ENCODE assay signal across 8 cellular contexts in the genomic region with DNA sequence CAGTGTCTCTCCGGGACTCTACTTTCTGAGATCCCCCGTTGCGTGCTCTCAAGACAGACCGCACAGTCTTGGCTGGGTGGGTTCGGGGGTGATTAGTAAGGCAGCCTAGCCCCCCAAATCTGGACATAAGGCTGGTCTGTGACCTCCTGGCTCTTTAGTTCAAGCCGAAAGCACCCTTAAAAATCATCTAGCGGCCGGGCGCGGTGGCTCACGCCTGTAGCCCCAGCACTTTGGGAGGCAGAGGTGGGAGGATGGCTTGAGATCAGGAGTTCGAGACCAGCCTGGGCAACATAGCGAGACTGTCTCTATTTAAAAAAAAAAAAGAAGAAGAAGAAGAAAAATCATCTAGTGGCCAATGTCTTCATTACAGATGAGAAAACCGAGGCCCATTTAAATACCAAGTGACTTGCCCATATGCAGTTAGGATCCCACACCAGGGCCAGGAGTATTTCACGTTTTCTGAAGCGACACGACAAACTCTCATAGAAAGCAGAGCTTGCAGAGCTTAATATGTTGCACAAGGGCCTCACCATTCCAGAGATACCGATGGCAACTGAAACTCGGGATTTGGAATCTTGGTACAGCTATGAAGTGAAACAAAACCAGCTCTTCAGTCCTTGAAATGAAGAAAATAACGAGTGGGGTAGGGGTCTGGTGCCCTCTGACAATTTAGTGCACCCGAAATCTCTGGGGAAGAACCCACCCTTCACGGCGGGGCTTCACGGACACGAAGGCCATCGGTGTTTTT. TPM values are rescaled to one million over a fixed set of nuclear protein-coding genes. Genes with fewer than 3 reads are reported as not detected.
DNase-seq lines count a peak whose midpoint lies in the region; ATAC-seq and TF ChIP-seq lines count a peak whose summit lies in the region.

No MANE protein-coding gene starts in this region.

- H3K9me2 ChIP-seq in GM23248 (ENCODE audit: insufficient read depth), result no peaks in the 10 kb centered on the region

- H3K36me3 Mint-ChIP-seq in neural progenitor cell, result peaks cover 15% of the 10 kb centered on the region

- 30 to 31% methylated on average over 26 of the region's 26 CpGs for WGBS in GM23248 (ENCODE audit: low coverage in 1 of 2, low lambda C conversion rate in 2 of 2, missing lambda C conversion rate in 2 of 2), 2 experiments

- intact Hi-C loops in left colon (cut with DNase I, micrococcal nuclease), result loop anchor here in 1 of 2 donors (5.0 kb wide), 1 partner anchor 33 kb away; no protein-coding TSS in a partner anchor

- TF ChIP-seq CTCF in Peyer's patch (IDR thresholded peaks at IDR 0.05) (peak in 3 of 6 experiments; percentile 26 to 41 (median 33)), neural progenitor cell (IDR thresholded peaks at IDR 0.05) (peak; percentile 4)

- no peaks in the 10 kb centered on the region for H3K27me3 ChIP-seq in GM23248 (replicated peaks; ENCODE audit: insufficient read depth)
- no peaks in the 10 kb centered on the region for H3K27me3 ChIP-seq in Peyer's patch
- H3K27me3 ChIP-seq in endocrine pancreas (ENCODE audit: control insufficient read depth, insufficient read depth, low read length), result no peaks in the 10 kb centered on the region
- H3K27me3 ChIP-seq in neural progenitor cell, result no peaks in the 10 kb centered on the region

- H3K36me3 ChIP-seq in GM23248 (ENCODE audit: low read depth), result no peaks in the 10 kb centered on the region
- no peaks in the 10 kb centered on the region for H3K36me3 ChIP-seq in Peyer's patch
- H3K36me3 ChIP-seq in endocrine pancreas (ENCODE audit: control insufficient read depth, insufficient read depth, low read length), result no peaks in the 10 kb centered on the region
- H3K36me3 ChIP-seq in neural progenitor cell, result peaks cover 3% of the 10 kb centered on the region

- peaks cover 10% of the 10 kb centered on the region for H3K27me3 Mint-ChIP-seq in neural progenitor cell (ENCODE audit: insufficient read depth, low read depth)

- peak overlapping the region; percentile 98 for H3K27ac Mint-ChIP-seq in neural progenitor cell

- H3K4me2 ChIP-seq in GM23248 (ENCODE audit: unreplicated experiment) (peak overlapping the region; percentile 83), neural progenitor cell (peak overlapping the region; percentile 92)

- ATAC-seq in left colon (no peak), HG03139 (IDR thresholded peaks at IDR 0.05; ENCODE audit: unreplicated experiment) (no peak)

- no peaks in the 10 kb centered on the region for H3K9me3 Mint-ChIP-seq in neural progenitor cell

- H3K27ac ChIP-seq in GM23248 (peak overlapping the region; percentile 97), Peyer's patch (peak overlapping the region; percentile 76 to 89 (median 83)), neural progenitor cell (no peak overlapping the region)

- peak; percentile 73 for DNase-seq in GM23248
- DNase-seq in Peyer's patch, result no peak
- peak; percentile 24 for DNase-seq in neural progenitor cell (ENCODE audit: low spot score)
- DNase-seq in left colon, result no peak
- no peak for DNase-seq in SK-N-DZ (ENCODE audit: low spot score)
- no peak for DNase-seq in ecto neural progenitor cell (ENCODE audit: low spot score)

- H3F3A ChIP-seq in GM23248 (ENCODE audit: insufficient read depth), result peaks cover 37% of the 10 kb centered on the region
- peaks cover 38% of the 10 kb centered on the region for H3F3A ChIP-seq in neural progenitor cell (ENCODE audit: low read depth)

- H3K4me3 ChIP-seq in GM23248, result peak overlapping the region; percentile 82
- H3K4me3 ChIP-seq in Peyer's patch, result peak overlapping the region; percentile 69 to 81 (median 76)
- peak overlapping the region; percentile 92 for H3K4me3 ChIP-seq in endocrine pancreas (ENCODE audit: control insufficient read depth, insufficient read depth, low read length)
- peak overlapping the region; percentile 80 for H3K4me3 ChIP-seq in neural progenitor cell

- H3K9ac ChIP-seq in GM23248 (peak overlapping the region; percentile 86), endocrine pancreas (ENCODE audit: control insufficient read depth, insufficient read depth, low read length) (peak overlapping the region; percentile 98), neural progenitor cell (no peak overlapping the region)

- H4K20me1 ChIP-seq in GM23248 (ENCODE audit: insufficient read depth) (no peaks in the 10 kb centered on the region), neural progenitor cell (ENCODE audit: low read depth) (peaks cover 32% of the 10 kb centered on the region)

- H3K4me1 ChIP-seq in GM23248 (ENCODE audit: insufficient read depth) (peaks cover 28% of the 10 kb centered on the region), Peyer's patch (peaks cover 0 to 49% (median 8%) of the 10 kb centered on the region in 4 donors), endocrine pancreas (ENCODE audit: control insufficient read depth, insufficient read depth, low read length) (peaks cover 5% of the 10 kb centered on the region), neural progenitor cell (peaks cover 22% of the 10 kb centered on the region)

- peak overlapping the region; percentile 95 for H3K4me3 Mint-ChIP-seq in neural progenitor cell

- peak overlapping the region; percentile 84 for H2AFZ ChIP-seq in GM23248
- peak overlapping the region; percentile 38 for H2AFZ ChIP-seq in neural progenitor cell (replicated peaks)

- H3K9me3 ChIP-seq in GM23248 (ENCODE audit: low read depth) (no peaks in the 10 kb centered on the region), Peyer's patch (no peaks in the 10 kb centered on the region), endocrine pancreas (ENCODE audit: control insufficient read depth, low read length) (no peaks in the 10 kb centered on the region), neural progenitor cell (ENCODE audit: low read depth) (no peaks in the 10 kb centered on the region)

- TF ChIP-seq POLR2A in Peyer's patch (IDR thresholded peaks at IDR 0.05), result no peak

- H3K79me2 ChIP-seq in GM23248 (ENCODE audit: insufficient read depth) (peaks cover 43% of the 10 kb centered on the region), neural progenitor cell (ENCODE audit: low read depth) (peaks cover 44% of the 10 kb centered on the region)

- in situ Hi-C loops in GM23248 (cut with MboI), result no loop called here

- H3K4me1 Mint-ChIP-seq in neural progenitor cell, result peaks cover 53% of the 10 kb centered on the region

RNA-seq across cellular contexts. Expression of gene HILPDA, which starts 0.7 kb away (rescaled TPM):
- total RNA-seq in GM23248 (2014; rRNA removed; shearing (Covaris generic)), result 10.2 and 18.5 TPM in 2 replicates
- polyA plus RNA-seq in GM23248 (2016; fragmentation: Nextera tagmentation; extraction: Ambion mirVana), result 26.6 and 27.6 TPM in 2 replicates
- total RNA-seq in Peyer's patch (1 to 10 TPM; 2.6 to 9.0 (median 6.0) TPM), neural progenitor cell (ENCODE audit: low replicate concordance) (53.9 and 70.1 TPM in 2 replicates), left colon (1 to 10 TPM; 5.8 to 7.3 TPM)
- 80.8 and 87.8 TPM in 2 replicates for polyA plus RNA-seq in SK-N-DZ (2014; cell fraction: cytosol; rRNA removed)
- 33.0 and 42.7 TPM in 2 replicates for polyA plus RNA-seq in SK-N-DZ (2014; cell fraction: nucleus; rRNA removed)

RNA-seq across cellular contexts. Expression of gene METTL2B, which starts 21.6 kb away (rescaled TPM):
- total RNA-seq in GM23248 (2014; rRNA removed; shearing (Covaris generic)), result 36.5 and 42.5 TPM in 2 replicates
- polyA plus RNA-seq in GM23248 (2016; fragmentation: Nextera tagmentation; extraction: Ambion mirVana), result 19.2 and 19.9 TPM in 2 replicates
- total RNA-seq in Peyer's patch, result 10 to 100 TPM; 14.0 to 23.3 (median 20.4) TPM
- total RNA-seq in neural progenitor cell (ENCODE audit: low replicate concordance), result 43.1 and 50.1 TPM in 2 replicates
- 10 to 100 TPM; 24.7 to 28.0 TPM for total RNA-seq in left colon
- polyA plus RNA-seq in SK-N-DZ (2014; cell fraction: cytosol; rRNA removed), result 40.8 and 47.6 TPM in 2 replicates
- 18.5 and 41.3 TPM in 2 replicates for polyA plus RNA-seq in SK-N-DZ (2014; cell fraction: nucleus; rRNA removed)

RNA-seq across cellular contexts. Expression of gene IMPDH1, which starts 45.2 kb away (rescaled TPM):
- total RNA-seq in GM23248 (2014; rRNA removed; shearing (Covaris generic)), result 97.3 and 104 TPM in 2 replicates
- polyA plus RNA-seq in GM23248 (2016; fragmentation: Nextera tagmentation; extraction: Ambion mirVana), result 89.9 and 93.6 TPM in 2 replicates
- total RNA-seq in Peyer's patch (10 to 100 TPM in 3 of 4 donors, 1 to 10 TPM in 1; 7.9 to 45.4 (median 14.8) TPM), neural progenitor cell (ENCODE audit: low replicate concordance) (17.0 and 30.8 TPM in 2 replicates), left colon (10 to 100 TPM; 29.0 to 31.2 TPM)
- 39.6 and 46.1 TPM in 2 replicates for polyA plus RNA-seq in SK-N-DZ (2014; cell fraction: cytosol; rRNA removed)
- 107 and 111 TPM in 2 replicates for polyA plus RNA-seq in SK-N-DZ (2014; cell fraction: nucleus; rRNA removed)

Comparison
In these comparisons a context has a peak if more than half of its experiments do, and no peak if none do; other contexts are left out.
1. DNase-seq: peak in GM23248 (single experiment) and neural progenitor cell (single experiment); none in Peyer's patch (0 of 3), left colon (0 of 2), SK-N-DZ (single experiment) and ecto neural progenitor cell (single experiment).
2. Peak in every context shown above with its lines, with median percentiles within 50 percentile points of each other: H3K4me3 ChIP-seq.